In genomic region chr9:130395810-130396435, GRCh38 we compare ENCODE assay signal across 7 cellular contexts. TPM values are rescaled to one million over a fixed set of nuclear protein-coding genes. Genes with fewer than 3 reads are reported as not detected.
"Had no signal": no experiment of that assay in that cellular context is flagged by ENCODE, and none has a peak within 500 bp of the region (broad histone marks: within the 10 kb centered on the region; RNA-seq: fewer than 3 reads in every experiment).

No MANE protein-coding gene starts in this region.

- FAIRE-seq: HepG2, HTR-8/SVneo had no signal

- H3K27ac ChIP-seq: HL-60 had no signal

- H3K27ac Mint-ChIP-seq: IgD-negative memory B cell had no signal

- DNase-seq: IMR-90, KBM-7, KG1 had no signal

- ATAC-seq: HepG2 had no signal

- H3K36me3 Mint-ChIP-seq: IgD-negative memory B cell had no signal

RNA-seq across cellular contexts. Expression of gene ASS1, which starts 48.8 kb away (rescaled TPM):
- polyA plus RNA-seq: IgD-negative memory B cell had no signal
